Comparison of ENCODE assay signal across 1 cellular context in the genomic region with DNA sequence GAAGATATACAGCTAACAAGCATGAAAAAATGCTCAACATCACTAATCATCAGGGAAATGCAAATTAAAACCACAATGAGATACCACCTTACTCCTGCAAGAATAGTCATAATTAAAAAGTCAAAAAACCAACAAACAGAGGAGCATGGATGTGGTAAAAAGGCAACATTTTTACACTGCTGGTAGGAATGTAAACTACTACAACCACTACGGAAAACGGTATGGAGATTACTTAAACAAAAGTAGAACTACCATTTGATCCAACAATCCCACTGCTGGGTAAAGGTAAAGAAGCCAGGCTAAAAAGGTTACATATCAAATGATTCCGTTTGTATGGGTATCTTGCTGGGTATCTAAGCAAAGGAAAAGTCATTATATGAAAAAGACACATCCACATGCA.
TF ChIP-seq lines count a peak whose summit lies in the region.

No MANE protein-coding gene starts in this region.

TF ChIP-seq in IMR-90, 13 proteins besides CTCF, POLR2A, EP300 and RAD21 (continued from another document):
- TF ChIP-seq RFX5 (IDR thresholded peaks at IDR 0.05; ENCODE audit: low read depth, low read length), result no peak
TF ChIP-seq in IMR-90: peak in this region for 0.
